Comparison of ENCODE assay signal across 35 cellular contexts in genomic region chr12:98037401-98038140, GRCh38.
"Had no signal": no experiment of that assay in that cellular context is flagged by ENCODE, and none has a peak within 500 bp of the region (broad histone marks: within the 10 kb centered on the region; RNA-seq: fewer than 3 reads in every experiment).

No MANE protein-coding gene starts in this region.

- H3K9me3 ChIP-seq: MG63 had no signal

- H3K4me3 ChIP-seq: MG63 had no signal

- H3K27me3 ChIP-seq: MG63 had no signal

- H3K27ac ChIP-seq: KMS-11 had no signal

- H3K36me3 ChIP-seq: MG63 had no signal

- DNase-seq: Karpas-422, Kasumi-1, MG63, MM.1S, MV-4-11, NCI-H1048, NCI-H1092, NCI-H1092 treated with DMSO at 0.1 percent for 48 hours, NCI-H1105, NCI-H1105 treated with DMSO at 0.1 percent for 48 hours, NCI-H1417, NCI-H1417 treated with DMSO at 0.1 percent for 48 hours, NCI-H1436, NCI-H1436 treated with DMSO at 0.1 percent for 48 hours, NCI-H146, NCI-H1694, NCI-H1694 treated with DMSO at 0.1 percent for 48 hours, NCI-H187, NCI-H187 treated with DMSO at 0.1 percent for 48 hours, NCI-H1930, NCI-H2029, NCI-H2029 treated with DMSO at 0.1 percent for 48 hours, NCI-H2081, NCI-H2081 treated with DMSO at 0.1 percent for 48 hours, NCI-H2107, NCI-H2171, NCI-H2171 treated with DMSO at 0.1 percent for 48 hours, NCI-H2227 treated with DMSO at 0.1 percent for 48 hours, NCI-H226, NCI-H345, NCI-H446, NCI-H446 treated with DMSO at 0.1 percent for 48 hours, NCI-H510A, NCI-H510A treated with DMSO at 0.1 percent for 48 hours had no signal

- H3K9ac ChIP-seq: KMS-11 had no signal
